8 cellular contexts compared by ENCODE assay signal in genomic region chr9:38066907-38067610, GRCh38. TPM values are rescaled to one million over a fixed set of nuclear protein-coding genes. Genes with fewer than 3 reads are reported as not detected.
DNase-seq lines count a peak whose midpoint lies in the region; TF ChIP-seq lines count a peak whose summit lies in the region.

No MANE protein-coding gene starts in this region.

- H3K4me2 ChIP-seq in neural progenitor cell = peak overlapping the region; percentile 97

- H3F3A ChIP-seq in neural progenitor cell (ENCODE audit: low read depth) = peaks cover 30% of the 10 kb centered on the region

- no peaks in the 10 kb centered on the region for H3K79me2 ChIP-seq in neural progenitor cell (ENCODE audit: low read depth)

- peaks cover 36% of the 10 kb centered on the region for H3K27me3 Mint-ChIP-seq in neural progenitor cell (ENCODE audit: insufficient read depth, low read depth)

- H3K9ac ChIP-seq in neural progenitor cell = no peak overlapping the region

- H3K9me3 ChIP-seq in neural progenitor cell (ENCODE audit: low read depth) = no peaks in the 10 kb centered on the region

- H3K36me3 ChIP-seq in neural progenitor cell = no peaks in the 10 kb centered on the region

- H3K4me1 Mint-ChIP-seq in neural progenitor cell = peaks cover 56% of the 10 kb centered on the region

- TF ChIP-seq CTCF in neural progenitor cell (IDR thresholded peaks at IDR 0.05) = no peak

- no peaks in the 10 kb centered on the region for H3K9me3 Mint-ChIP-seq in neural progenitor cell

- no peak overlapping the region for H3K27ac ChIP-seq in neural progenitor cell

- H3K36me3 Mint-ChIP-seq in neural progenitor cell = peaks cover 3% of the 10 kb centered on the region

- peaks cover 24% of the 10 kb centered on the region for H4K20me1 ChIP-seq in neural progenitor cell (ENCODE audit: low read depth)

- H3K4me3 Mint-ChIP-seq in neural progenitor cell = peak overlapping the region; percentile 92

- no peak overlapping the region for H2AFZ ChIP-seq in neural progenitor cell (replicated peaks)

- H3K27ac Mint-ChIP-seq in neural progenitor cell = peak overlapping the region; percentile 50

- peaks cover 33% of the 10 kb centered on the region for H3K4me1 ChIP-seq in neural progenitor cell

- H3K27me3 ChIP-seq in neural progenitor cell = peaks cover 55% of the 10 kb centered on the region

- peak; percentile 39 for DNase-seq in activated T-cell treated with anti-CD3 and anti-CD28 coated beads, Interleukin-2, amount 50 U/mL, for 1 hour
- DNase-seq in activated T-cell treated with anti-CD3 and anti-CD28 coated beads for 4 hours = no peak
- peak; percentile 59 for DNase-seq in activated CD8-positive, alpha-beta memory T cell treated with anti-CD3 and anti-CD28 coated beads, Interleukin-2, amount 50 U/mL, for 48 hours
- peak; percentile 26 for DNase-seq in fibroblast of peridontal ligament (ENCODE audit: extremely low read depth)
- DNase-seq in neural progenitor cell (ENCODE audit: low spot score) = peak; percentile 42
- no peak for DNase-seq in NCI-H524 (lab: John Stamatoyannopoulos, UW)
- no peak for DNase-seq in iPS-NIHi7 (ENCODE audit: extremely low spot score)
- DNase-seq in NCI-H128 (lab: John Stamatoyannopoulos, UW; ENCODE audit: unreplicated experiment) = no peak

- peak overlapping the region; percentile 79 for H3K4me3 ChIP-seq in neural progenitor cell

RNA-seq across cellular contexts. Expression of gene SHB, which starts 2.0 kb away (rescaled TPM):
- total RNA-seq in neural progenitor cell (ENCODE audit: low replicate concordance) = 1.1 and 4.1 TPM in 2 replicates

Comparison
In these comparisons a context has a peak if more than half of its experiments do, and no peak if none do; other contexts are left out.
1. DNase-seq: peak in activated T-cell treated with anti-CD3 and anti-CD28 coated beads, Interleukin-2, amount 50 U/mL, for 1 hour (single experiment), activated CD8-positive, alpha-beta memory T cell treated with anti-CD3 and anti-CD28 coated beads, Interleukin-2, amount 50 U/mL, for 48 hours (single experiment), fibroblast of peridontal ligament (single experiment) and neural progenitor cell (single experiment); none in activated T-cell treated with anti-CD3 and anti-CD28 coated beads for 4 hours (single experiment), NCI-H524 (0 of 2), iPS-NIHi7 (single experiment) and NCI-H128 (single experiment).